In the genomic region with DNA sequence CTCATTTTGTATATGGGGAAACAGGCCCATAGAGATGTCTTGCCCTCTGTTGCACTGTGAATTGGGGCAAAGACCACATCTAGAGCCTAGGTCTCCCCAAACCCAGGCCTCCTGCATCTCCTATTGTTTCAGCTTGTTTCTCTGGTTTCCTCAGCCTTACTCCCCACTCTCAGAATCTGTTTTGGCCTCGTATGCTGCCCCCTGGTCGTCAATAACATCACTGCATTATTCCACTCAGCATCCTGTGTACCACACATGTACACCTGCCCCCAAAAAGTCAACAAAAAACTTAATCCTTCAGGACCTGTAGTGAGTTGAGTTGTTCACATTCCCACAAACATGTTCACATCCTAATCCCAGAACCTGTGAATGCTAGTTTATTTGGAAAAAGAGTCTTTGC, we compare ENCODE assay signal across 8 cellular contexts.
DNase-seq lines count a peak whose midpoint lies in the region; ATAC-seq, FAIRE-seq and TF ChIP-seq lines count a peak whose summit lies in the region.
"Had no signal": no experiment of that assay in that cellular context is flagged by ENCODE, and none has a peak within 500 bp of the region (broad histone marks: within the 10 kb centered on the region; RNA-seq: fewer than 3 reads in every experiment).

No MANE protein-coding gene starts in this region.

- in situ Hi-C loops in GM13977 (cut with MboI; ENCODE audit: low pct_unique_long_range_greater_than_20kb, low sequenced_read_pairs, unreplicated experiment), result no loop called here

- no peaks in the 10 kb centered on the region for H3K36me3 ChIP-seq in MG63
- no peaks in the 10 kb centered on the region for H3K36me3 ChIP-seq in small intestine (ENCODE audit: control insufficient read depth in 2 of 2, insufficient read depth in 2 of 2, low read length in 2 of 2)

- ATAC-seq in GM21423 (IDR thresholded peaks at IDR 0.05; ENCODE audit: unreplicated experiment) (no peak), HG02981 (IDR thresholded peaks at IDR 0.05; ENCODE audit: unreplicated experiment) (no peak)

- no peaks in the 10 kb centered on the region for H3K27me3 ChIP-seq in MG63
- no peaks in the 10 kb centered on the region for H3K27me3 ChIP-seq in small intestine (ENCODE audit: control insufficient read depth in 2 of 2, insufficient read depth in 2 of 2, low read length in 2 of 2)

- H3K9me3 ChIP-seq in MG63, result no peaks in the 10 kb centered on the region
- no peaks in the 10 kb centered on the region for H3K9me3 ChIP-seq in small intestine (ENCODE audit: control insufficient read depth, low read depth)

- FAIRE-seq in small intestine (lab: Jason Lieb, UNC), result no peak
- FAIRE-seq: frontal cortex had no signal

- no peaks in the 10 kb centered on the region for H3K4me1 ChIP-seq in small intestine (ENCODE audit: control insufficient read depth in 2 of 2, insufficient read depth in 1 of 2, low read depth in 1 of 2, low read length in 1 of 2)

- DNase-seq in GM13977 (ENCODE audit: low spot score), result peak; percentile 11
- DNase-seq in MG63, result peak; percentile 12
- DNase-seq in fibroblast of mammary gland (ENCODE audit: low read depth), result peak; percentile 57
- peak; percentile 45 for DNase-seq in small intestine
- no peak for DNase-seq in NCI-H2196 (lab: John Stamatoyannopoulos, UW; ENCODE audit: unreplicated experiment)

- H3K4me3 ChIP-seq in MG63, result no peak overlapping the region
- no peak overlapping the region for H3K4me3 ChIP-seq in fibroblast of mammary gland (ENCODE audit: control insufficient read depth, low read depth, low read length)
- H3K4me3 ChIP-seq in small intestine (ENCODE audit: low read depth in 1 of 2, low read length in 2 of 2), result no peak overlapping the region

- peak; percentile 34 for TF ChIP-seq CTCF in GM13977 (IDR thresholded peaks at IDR 0.05; ENCODE audit: extremely low read depth, insufficient read depth, missing control alignments)
- peak; percentile 68 for TF ChIP-seq CTCF in fibroblast of mammary gland (conservative IDR thresholded peaks at IDR 0.05; ENCODE audit: control insufficient read depth, insufficient read depth, low read depth, low read length)

- 2 to 21% (median 13%) methylated on average over 2 of the region's 2 CpGs for WGBS in small intestine, 3 donors

- no peak overlapping the region for H3K27ac ChIP-seq in small intestine (ENCODE audit: low read depth in 1 of 2, low read length in 1 of 2)
